Comparison of ENCODE assay signal across 26 cellular contexts in genomic region chrX:19589105-19589504, GRCh38.
"Had no signal": no experiment of that assay in that cellular context is flagged by ENCODE, and none has a peak within 500 bp of the region (broad histone marks: within the 10 kb centered on the region; RNA-seq: fewer than 3 reads in every experiment).

No MANE protein-coding gene starts in this region.

- ATAC-seq: activated CD8-positive, alpha-beta memory T cell treated with anti-CD3 and anti-CD28 coated beads, Interleukin-2, amount 10 ng/mL, durations not matched to agents 7 days and 5 days; activated naive CD8-positive, alpha-beta T cell treated with anti-CD3 and anti-CD28 coated beads, Interleukin-2, amount 50 U/mL, for 24 hours; SK-N-SH treated with all-trans-retinoic acid at 6 μM for 48 hours had no signal

- H3K4me1 ChIP-seq: ascending aorta, Peyer's patch, SJSA1 had no signal

- DNase-seq: activated CD4-positive, alpha-beta T cell treated with anti-CD3 and anti-CD28 coated beads for 1 hour; activated CD4-positive, alpha-beta T cell treated with anti-CD3 and anti-CD28 coated beads, Interleukin-2, amount 10 ng/mL, durations not matched to agents 7 days and 5 days; activated CD8-positive, alpha-beta memory T cell treated with anti-CD3 and anti-CD28 coated beads, Interleukin-2, amount 10 ng/mL, durations not matched to agents 7 days and 5 days; activated effector memory CD4-positive, alpha-beta T cell treated with Interleukin-2 at 50 U/mL for 16 hours; activated naive CD4-positive, alpha-beta T cell; activated naive CD8-positive, alpha-beta T cell treated with anti-CD3 and anti-CD28 coated beads, Interleukin-2, amount 50 U/mL, for 24 hours; activated T-cell treated with anti-CD3 and anti-CD28 coated beads, Interleukin-2, amount 50 U/mL, for 24 hours; amniotic stem cell; MG63; MV-4-11; NCI-H1092 treated with DMSO at 0.1 percent for 48 hours; NCI-H1417 treated with DMSO at 0.1 percent for 48 hours; NCI-H1694; NCI-H2029 treated with DMSO at 0.1 percent for 48 hours; NCI-H446; NCI-H524; Peyer's patch; Right ventricle myocardium superior; SW 1271 had no signal

- H3K4me3 ChIP-seq: ascending aorta, cardiac muscle cell, MG63, Peyer's patch, SJSA1 had no signal

- H3K27ac Mint-ChIP-seq: activated CD4-positive, alpha-beta T cell treated with anti-CD3 and anti-CD28 coated beads, Interleukin-2, amount 10 ng/mL, durations not matched to agents 7 days and 5 days; activated CD8-positive, alpha-beta memory T cell treated with anti-CD3 and anti-CD28 coated beads, Interleukin-2, amount 10 ng/mL, durations not matched to agents 7 days and 5 days; activated naive CD8-positive, alpha-beta T cell treated with anti-CD3 and anti-CD28 coated beads, Interleukin-2, amount 50 U/mL, for 24 hours; activated T-cell treated with anti-CD3 and anti-CD28 coated beads, Interleukin-2, amount 50 U/mL, for 24 hours; activated T-helper 1 cell treated with anti-CD3 and anti-CD28 coated beads, Interleukin-12 subunit alpha, Interleukin-12 subunit beta, Interleukin-2, Interleukin-4 antibody, amounts not matched to agents 30 ng/mL and 10 ng/mL and 1 ng/mL, durations not matched to agents 14 hours and 24 hours and 36 hours; brain had no signal

- H3K27me3 Mint-ChIP-seq: activated CD4-positive, alpha-beta T cell treated with anti-CD3 and anti-CD28 coated beads, Interleukin-2, amount 10 ng/mL, durations not matched to agents 7 days and 5 days; activated CD8-positive, alpha-beta memory T cell treated with anti-CD3 and anti-CD28 coated beads, Interleukin-2, amount 10 ng/mL, durations not matched to agents 7 days and 5 days; activated naive CD8-positive, alpha-beta T cell treated with anti-CD3 and anti-CD28 coated beads, Interleukin-2, amount 50 U/mL, for 24 hours had no signal

- H3K4me3 Mint-ChIP-seq: activated CD4-positive, alpha-beta T cell treated with anti-CD3 and anti-CD28 coated beads, Interleukin-2, amount 10 ng/mL, durations not matched to agents 7 days and 5 days; activated CD8-positive, alpha-beta memory T cell treated with anti-CD3 and anti-CD28 coated beads, Interleukin-2, amount 10 ng/mL, durations not matched to agents 7 days and 5 days; activated naive CD8-positive, alpha-beta T cell treated with anti-CD3 and anti-CD28 coated beads, Interleukin-2, amount 50 U/mL, for 24 hours; activated T-cell treated with anti-CD3 and anti-CD28 coated beads, Interleukin-2, amount 50 U/mL, for 24 hours; activated T-helper 1 cell treated with anti-CD3 and anti-CD28 coated beads, Interleukin-12 subunit alpha, Interleukin-12 subunit beta, Interleukin-2, Interleukin-4 antibody, amounts not matched to agents 30 ng/mL and 10 ng/mL and 1 ng/mL, durations not matched to agents 14 hours and 24 hours and 36 hours; brain had no signal

- H3K27ac ChIP-seq: ascending aorta, cardiac muscle cell, Peyer's patch, RWPE1, SJSA1 had no signal

- H3K27me3 ChIP-seq: ascending aorta, cardiac muscle cell, MG63, Peyer's patch, SJSA1 had no signal

- H3K4me1 Mint-ChIP-seq: activated naive CD8-positive, alpha-beta T cell treated with anti-CD3 and anti-CD28 coated beads, Interleukin-2, amount 50 U/mL, for 24 hours had no signal

- H3K36me3 ChIP-seq: cardiac muscle cell, MG63 had no signal

- H3K9me3 ChIP-seq: ascending aorta, MG63, Peyer's patch, SJSA1 had no signal

- H3K9me3 Mint-ChIP-seq: activated CD4-positive, alpha-beta T cell treated with anti-CD3 and anti-CD28 coated beads, Interleukin-2, amount 10 ng/mL, durations not matched to agents 7 days and 5 days; activated naive CD8-positive, alpha-beta T cell treated with anti-CD3 and anti-CD28 coated beads, Interleukin-2, amount 50 U/mL, for 24 hours; activated T-cell treated with anti-CD3 and anti-CD28 coated beads, Interleukin-2, amount 50 U/mL, for 24 hours; activated T-helper 1 cell treated with anti-CD3 and anti-CD28 coated beads, Interleukin-12 subunit alpha, Interleukin-12 subunit beta, Interleukin-2, Interleukin-4 antibody, amounts not matched to agents 30 ng/mL and 10 ng/mL and 1 ng/mL, durations not matched to agents 14 hours and 24 hours and 36 hours had no signal
